8 cellular contexts compared by ENCODE assay signal in the genomic region with DNA sequence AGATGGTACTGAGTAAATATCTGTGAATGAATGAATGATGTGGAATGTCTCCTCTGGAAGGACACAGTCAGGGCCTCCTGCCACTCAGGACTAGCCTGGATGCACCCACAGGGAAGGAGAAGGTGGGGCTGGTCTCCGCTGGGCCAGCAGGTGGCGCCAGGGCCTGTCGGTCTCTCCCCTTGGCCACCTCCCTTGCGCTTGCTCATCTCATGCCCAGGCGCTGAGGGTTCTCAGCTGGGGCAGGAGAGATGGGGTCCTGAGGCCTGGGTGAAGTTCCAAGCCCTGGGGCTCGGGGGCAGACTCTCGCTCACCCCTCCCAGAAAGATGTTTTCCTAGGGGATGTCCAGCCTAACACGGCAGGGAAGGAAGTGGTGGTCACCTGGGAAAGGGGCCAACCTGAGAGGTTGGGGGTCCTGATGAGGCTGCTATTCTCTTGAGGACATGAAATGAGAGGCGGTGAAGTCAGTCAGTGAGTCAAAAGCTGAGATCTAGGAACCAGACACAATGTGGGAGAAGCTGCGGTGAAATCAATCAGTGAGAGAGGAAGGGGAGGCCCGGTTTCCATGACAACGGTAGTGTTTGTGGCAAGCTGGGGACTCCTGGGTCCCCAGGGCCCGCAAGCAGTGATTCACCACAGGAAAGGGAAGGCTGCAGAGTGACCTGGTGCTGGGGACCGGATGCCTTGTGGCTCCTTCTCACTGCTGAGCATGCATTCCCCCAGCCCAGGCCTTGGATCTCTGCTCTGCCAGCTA. TPM values are rescaled to one million over a fixed set of nuclear protein-coding genes. Genes with fewer than 3 reads are reported as not detected.
A peak's percentile ranks its signal among the peaks of the same experiment; 100 is the strongest.
DNase-seq lines count a peak whose midpoint lies in the region; ATAC-seq and TF ChIP-seq lines count a peak whose summit lies in the region.

No MANE protein-coding gene starts in this region.

- H3K4me3 ChIP-seq in GM12865 (ENCODE audit: low read depth, low read length) (peak overlapping the region; percentile 24), heart left ventricle (peak overlapping the region in 3 of 12 donors; percentile 16 to 27 (median 27)), vagina (peak overlapping the region in 1 of 2 donors; percentile 11)

- H3K4me3 Mint-ChIP-seq in T-helper 1 cell treated with Interleukin-12 subunit alpha and Interleukin-12 subunit beta and Interleukin-4 antibody, amounts not matched to agents 30 μg/mL and 1 μg/mL, for 36 hours: peak overlapping the region; percentile 61

- H3K27me3 ChIP-seq in heart left ventricle (no peaks in the 10 kb centered on the region), vagina (no peaks in the 10 kb centered on the region)

- no peaks in the 10 kb centered on the region for H3K36me3 ChIP-seq in heart left ventricle
- no peaks in the 10 kb centered on the region for H3K36me3 ChIP-seq in vagina

- no peaks in the 10 kb centered on the region for H3K36me3 Mint-ChIP-seq in T-helper 1 cell treated with Interleukin-12 subunit alpha and Interleukin-12 subunit beta and Interleukin-4 antibody, amounts not matched to agents 30 μg/mL and 1 μg/mL, for 36 hours (ENCODE audit: low read depth)

- WGBS in adipose tissue, 3 donors: 6 to 22% (median 8%) methylated on average over 14 of the region's 14 CpGs
- WGBS in heart left ventricle, 4 donors: 19 to 24% (median 22%) methylated on average over 10 to 14 of the region's 14 CpGs

- H3K9me3 ChIP-seq in heart left ventricle (no peaks in the 10 kb centered on the region), vagina (no peaks in the 10 kb centered on the region)

- peaks cover 34% of the 10 kb centered on the region for H3K4me1 Mint-ChIP-seq in T-helper 1 cell treated with Interleukin-12 subunit alpha and Interleukin-12 subunit beta and Interleukin-4 antibody, amounts not matched to agents 30 μg/mL and 1 μg/mL, for 36 hours (ENCODE audit: low read depth)

- H3K27ac Mint-ChIP-seq in T-helper 1 cell treated with Interleukin-12 subunit alpha and Interleukin-12 subunit beta and Interleukin-4 antibody, amounts not matched to agents 30 μg/mL and 1 μg/mL, for 36 hours: peak overlapping the region; percentile 78

- no peaks in the 10 kb centered on the region for H3K9me3 Mint-ChIP-seq in T-helper 1 cell treated with Interleukin-12 subunit alpha and Interleukin-12 subunit beta and Interleukin-4 antibody, amounts not matched to agents 30 μg/mL and 1 μg/mL, for 36 hours

- intact Hi-C loops in heart left ventricle (cut with DNase I): loop anchor here in 9 of 10 donors (1.0 to 2.0 kb wide), 3 partner anchors 32 to 34 kb away; no protein-coding TSS in a partner anchor
- intact Hi-C loops in vagina (cut with DNase I): loop anchor here (2.0 kb wide), 1 partner anchor 34 kb away; no protein-coding TSS in a partner anchor

- no peak for TF ChIP-seq POLR2A in heart left ventricle (IDR thresholded peaks at IDR 0.05)
- no peak for TF ChIP-seq POLR2A in vagina (IDR thresholded peaks at IDR 0.05)

- ATAC-seq in HG02610 (IDR thresholded peaks at IDR 0.05; ENCODE audit: unreplicated experiment) (peak; percentile 61), heart left ventricle (peak; percentile 91 to 96 (median 95))

- H3K27ac ChIP-seq in adipose tissue (ENCODE audit: low read depth, low read length) (peak overlapping the region; percentile 53), heart left ventricle (peak overlapping the region; percentile 51 to 92 (median 86)), vagina (peak overlapping the region; percentile 96)

- DNase-seq in GM12865 (ENCODE audit: low read depth): peak; percentile 97
- DNase-seq in NCI-H1092 (lab: John Stamatoyannopoulos, UW): peak; percentile 50
- peak; percentile 91 to 95 (median 91) for DNase-seq in heart left ventricle
- DNase-seq in putamen (ENCODE audit: low spot score): peak; percentile 74
- DNase-seq in vagina (ENCODE audit: extremely low spot score in 2 of 2): no peak

- peak; percentile 99 for TF ChIP-seq CTCF in GM12865 (IDR thresholded peaks at IDR 0.05; ENCODE audit: insufficient read depth, low read depth, low read length, missing control alignments)
- TF ChIP-seq CTCF in heart left ventricle (IDR thresholded peaks at IDR 0.05): peak; percentile 89 to 99 (median 97)
- TF ChIP-seq CTCF in vagina (IDR thresholded peaks at IDR 0.05): peak; percentile 93 to 99 (median 97)

- peaks cover 0 to 46% (median 28%) of the 10 kb centered on the region in 12 donors for H3K4me1 ChIP-seq in heart left ventricle
- H3K4me1 ChIP-seq in vagina: peaks cover 42% of the 10 kb centered on the region

- peaks cover 45% of the 10 kb centered on the region for H3K27me3 Mint-ChIP-seq in T-helper 1 cell treated with Interleukin-12 subunit alpha and Interleukin-12 subunit beta and Interleukin-4 antibody, amounts not matched to agents 30 μg/mL and 1 μg/mL, for 36 hours (ENCODE audit: low read depth)

RNA-seq across cellular contexts. Expression of a gene that starts 14.6 kb away (rescaled TPM):
- polyA plus RNA-seq in adipose tissue (under 1 TPM; under 0.01 to 0.43 (median 0.26) TPM), heart left ventricle (under 1 TPM; 0.15 to 0.42 TPM)
- total RNA-seq in heart left ventricle (under 1 TPM; 0.12 to 0.53 (median 0.32) TPM), vagina (1.2 TPM)

RNA-seq across cellular contexts. Expression of a gene that starts 17.7 kb away (rescaled TPM):
- polyA plus RNA-seq in adipose tissue (100 to 1,000 TPM in 2 of 3 donors, 10 to 100 TPM in 1; 58.6 to 543 (median 239) TPM), heart left ventricle (100 to 1,000 TPM; 257 to 272 TPM)
- total RNA-seq in heart left ventricle (100 to 1,000 TPM; 223 to 396 (median 279) TPM), vagina (436 TPM)

RNA-seq across cellular contexts. Expression of a gene that starts 35.9 kb away (rescaled TPM):
- 10 to 100 TPM in 2 of 3 donors, under 1 TPM in 1; 0.56 to 58.7 (median 11.8) TPM for polyA plus RNA-seq in adipose tissue
- not detected for total RNA-seq in heart left ventricle
- under 1 TPM in 1 of 2 donors, not detected in 1; 0.38 TPM for polyA plus RNA-seq in heart left ventricle
- 52.1 TPM for total RNA-seq in vagina

RNA-seq across cellular contexts. Expression of a gene that starts 42.2 kb away (rescaled TPM):
- polyA plus RNA-seq in adipose tissue (100 to 1,000 TPM; 113 to 133 (median 116) TPM), heart left ventricle (100 to 1,000 TPM in 1 of 2 donors, 10 to 100 TPM in 1; 88.6 to 106 TPM)
- total RNA-seq in heart left ventricle (10 to 100 TPM; 51.5 to 83.2 (median 61.4) TPM), vagina (73.9 TPM)

RNA-seq across cellular contexts. Expression of a gene that starts 43.2 kb away (rescaled TPM):
- polyA plus RNA-seq in adipose tissue: 10 to 100 TPM; 14.5 to 18.9 (median 18.8) TPM
- total RNA-seq in heart left ventricle: 10 to 100 TPM; 21.0 to 34.1 (median 26.9) TPM
- polyA plus RNA-seq in heart left ventricle: 10 to 100 TPM; 15.1 to 37.3 TPM
- 27.0 TPM for total RNA-seq in vagina

Comparison
In these comparisons a context has a peak if more than half of its experiments do, and no peak if none do; other contexts are left out.
1. DNase-seq: peak in GM12865 (single experiment), NCI-H1092 (single experiment), heart left ventricle (5 of 5) and putamen (single experiment); none in vagina (0 of 2).
2. RNA of a gene that starts 35.9 kb away (total RNA-seq): 52.1 TPM in vagina (single experiment); not detected in heart left ventricle; every median in the first group is over 10 times any median in the second.
3. Peak in every context shown above with its lines, with median percentiles within 50 percentile points of each other: CTCF ChIP-seq and H3K27ac ChIP-seq.